ENCODE assay signal across 26 cellular contexts in genomic region chr10:63986536-63986935, GRCh38.
"Had no signal": no experiment of that assay in that cellular context is flagged by ENCODE, and none has a peak within 500 bp of the region (broad histone marks: within the 10 kb centered on the region; RNA-seq: fewer than 3 reads in every experiment).

No MANE protein-coding gene starts in this region.

- H3K4me3 Mint-ChIP-seq: activated CD4-positive, alpha-beta memory T cell treated with anti-CD3 and anti-CD28 coated beads for 36 hours; activated CD4-positive, alpha-beta T cell treated with anti-CD3 and anti-CD28 coated beads for 36 hours; activated CD4-positive, alpha-beta T cell treated with anti-CD3 and anti-CD28 coated beads, Interleukin-2, amount 10 ng/mL, durations not matched to agents 24 days and 14 days; activated CD8-positive, alpha-beta memory T cell treated with anti-CD3 and anti-CD28 coated beads, Interleukin-2, amount 10 ng/mL, durations not matched to agents 7 days and 5 days; activated CD8-positive, alpha-beta T cell treated with anti-CD3 and anti-CD28 coated beads, Interleukin-2, amount 10 ng/mL, durations not matched to agents 7 days and 5 days; activated naive CD4-positive, alpha-beta T cell treated with anti-CD3 and anti-CD28 coated beads, Interleukin-2, amount 10 ng/mL, durations not matched to agents 7 days and 5 days; activated naive CD8-positive, alpha-beta T cell treated with anti-CD3 and anti-CD28 coated beads, Interleukin-2, amount 10 ng/mL, durations not matched to agents 7 days and 5 days; activated T-cell treated with anti-CD3 and anti-CD28 coated beads, Interleukin-2, amount 50 U/mL, for 72 hours; brain had no signal

- DNase-seq: activated CD4-positive, alpha-beta memory T cell treated with anti-CD3 and anti-CD28 coated beads for 36 hours; activated CD4-positive, alpha-beta T cell treated with anti-CD3 and anti-CD28 coated beads for 36 hours; activated CD4-positive, alpha-beta T cell treated with anti-CD3 and anti-CD28 coated beads, Interleukin-2, amount 10 ng/mL, durations not matched to agents 24 days and 14 days; activated CD4-positive, CD25-positive, alpha-beta regulatory T cell; activated CD4-positive, CD25-positive, alpha-beta regulatory T cell treated with anti-CD3 and anti-CD28 coated beads, Interleukin-2, amount 50 U/mL, for 72 hours; activated CD8-positive, alpha-beta memory T cell treated with anti-CD3 and anti-CD28 coated beads, Interleukin-2, amount 10 ng/mL, durations not matched to agents 7 days and 5 days; activated CD8-positive, alpha-beta memory T cell treated with anti-CD3 and anti-CD28 coated beads, Interleukin-2, amount 50 U/mL, for 4 hours; activated CD8-positive, alpha-beta T cell treated with anti-CD3 and anti-CD28 coated beads, Interleukin-2, amount 10 ng/mL, durations not matched to agents 7 days and 5 days; activated gamma-delta T cell; activated naive CD4-positive, alpha-beta T cell; activated naive CD4-positive, alpha-beta T cell treated with anti-CD3 and anti-CD28 coated beads, Interleukin-2, amount 10 ng/mL, durations not matched to agents 7 days and 5 days; activated naive CD8-positive, alpha-beta T cell treated with anti-CD3 and anti-CD28 coated beads, Interleukin-2, amount 10 ng/mL, durations not matched to agents 7 days and 5 days; activated T-cell treated with anti-CD3 and anti-CD28 coated beads, Interleukin-2, amount 50 U/mL, for 1 hour; activated T-cell treated with anti-CD3 and anti-CD28 coated beads, Interleukin-2, amount 50 U/mL, for 72 hours; central memory CD4-positive, alpha-beta T cell; colonic mucosa; effector CD8-positive, alpha-beta T cell; foreskin fibroblast; heart left ventricle; T-helper 2 cell had no signal

- H3K4me3 ChIP-seq: ascending aorta, breast epithelium, cardiac muscle cell, colonic mucosa, heart left ventricle had no signal

- H3K27ac ChIP-seq: ascending aorta, breast epithelium, cardiac muscle cell, colonic mucosa, epithelial cell of prostate, heart left ventricle had no signal

- H3K27me3 Mint-ChIP-seq: activated CD4-positive, alpha-beta memory T cell treated with anti-CD3 and anti-CD28 coated beads for 36 hours; activated CD4-positive, alpha-beta T cell treated with anti-CD3 and anti-CD28 coated beads, Interleukin-2, amount 10 ng/mL, durations not matched to agents 24 days and 14 days; activated CD8-positive, alpha-beta memory T cell treated with anti-CD3 and anti-CD28 coated beads, Interleukin-2, amount 10 ng/mL, durations not matched to agents 7 days and 5 days; activated naive CD4-positive, alpha-beta T cell treated with anti-CD3 and anti-CD28 coated beads, Interleukin-2, amount 10 ng/mL, durations not matched to agents 7 days and 5 days; activated naive CD8-positive, alpha-beta T cell treated with anti-CD3 and anti-CD28 coated beads, Interleukin-2, amount 10 ng/mL, durations not matched to agents 7 days and 5 days had no signal

- H3K36me3 Mint-ChIP-seq: activated CD4-positive, alpha-beta memory T cell treated with anti-CD3 and anti-CD28 coated beads for 36 hours; activated CD8-positive, alpha-beta memory T cell treated with anti-CD3 and anti-CD28 coated beads, Interleukin-2, amount 10 ng/mL, durations not matched to agents 7 days and 5 days; activated naive CD4-positive, alpha-beta T cell treated with anti-CD3 and anti-CD28 coated beads, Interleukin-2, amount 10 ng/mL, durations not matched to agents 7 days and 5 days; activated naive CD4-positive, alpha-beta T cell treated with anti-CD3 and anti-CD28 coated beads, Interleukin-2, amount 50 U/mL, for 72 hours; activated naive CD8-positive, alpha-beta T cell treated with anti-CD3 and anti-CD28 coated beads, Interleukin-2, amount 10 ng/mL, durations not matched to agents 7 days and 5 days; brain had no signal

- H3K27me3 ChIP-seq: ascending aorta, breast epithelium, cardiac muscle cell, colonic mucosa, heart left ventricle had no signal

- H3K4me1 ChIP-seq: ascending aorta, breast epithelium, colonic mucosa, heart left ventricle had no signal

- ATAC-seq: activated CD4-positive, alpha-beta T cell treated with anti-CD3 and anti-CD28 coated beads for 36 hours; activated CD8-positive, alpha-beta memory T cell treated with anti-CD3 and anti-CD28 coated beads, Interleukin-2, amount 10 ng/mL, durations not matched to agents 7 days and 5 days; activated CD8-positive, alpha-beta T cell treated with anti-CD3 and anti-CD28 coated beads, Interleukin-2, amount 10 ng/mL, durations not matched to agents 7 days and 5 days; activated naive CD4-positive, alpha-beta T cell treated with anti-CD3 and anti-CD28 coated beads, Interleukin-2, amount 50 U/mL, for 72 hours; activated T-cell treated with anti-CD3 and anti-CD28 coated beads, Interleukin-2, amount 50 U/mL, for 72 hours; heart left ventricle had no signal

- H3K9me3 ChIP-seq: ascending aorta, colonic mucosa, heart left ventricle had no signal

- H3K4me1 Mint-ChIP-seq: activated CD4-positive, alpha-beta T cell treated with anti-CD3 and anti-CD28 coated beads for 36 hours; activated CD4-positive, alpha-beta T cell treated with anti-CD3 and anti-CD28 coated beads, Interleukin-2, amount 10 ng/mL, durations not matched to agents 24 days and 14 days; activated CD8-positive, alpha-beta memory T cell treated with anti-CD3 and anti-CD28 coated beads, Interleukin-2, amount 10 ng/mL, durations not matched to agents 7 days and 5 days; activated naive CD4-positive, alpha-beta T cell treated with anti-CD3 and anti-CD28 coated beads, Interleukin-2, amount 10 ng/mL, durations not matched to agents 7 days and 5 days; activated naive CD8-positive, alpha-beta T cell treated with anti-CD3 and anti-CD28 coated beads, Interleukin-2, amount 10 ng/mL, durations not matched to agents 7 days and 5 days had no signal

- H3K9me3 Mint-ChIP-seq: activated CD4-positive, alpha-beta memory T cell treated with anti-CD3 and anti-CD28 coated beads for 36 hours; activated CD4-positive, alpha-beta T cell treated with anti-CD3 and anti-CD28 coated beads, Interleukin-2, amount 10 ng/mL, durations not matched to agents 24 days and 14 days; activated naive CD4-positive, alpha-beta T cell treated with anti-CD3 and anti-CD28 coated beads, Interleukin-2, amount 50 U/mL, for 72 hours; activated T-cell treated with anti-CD3 and anti-CD28 coated beads, Interleukin-2, amount 50 U/mL, for 72 hours had no signal

- H3K36me3 ChIP-seq: ascending aorta, breast epithelium, cardiac muscle cell, colonic mucosa, heart left ventricle had no signal
